Comparison of ENCODE assay signal across 2 cellular contexts in the genomic region with DNA sequence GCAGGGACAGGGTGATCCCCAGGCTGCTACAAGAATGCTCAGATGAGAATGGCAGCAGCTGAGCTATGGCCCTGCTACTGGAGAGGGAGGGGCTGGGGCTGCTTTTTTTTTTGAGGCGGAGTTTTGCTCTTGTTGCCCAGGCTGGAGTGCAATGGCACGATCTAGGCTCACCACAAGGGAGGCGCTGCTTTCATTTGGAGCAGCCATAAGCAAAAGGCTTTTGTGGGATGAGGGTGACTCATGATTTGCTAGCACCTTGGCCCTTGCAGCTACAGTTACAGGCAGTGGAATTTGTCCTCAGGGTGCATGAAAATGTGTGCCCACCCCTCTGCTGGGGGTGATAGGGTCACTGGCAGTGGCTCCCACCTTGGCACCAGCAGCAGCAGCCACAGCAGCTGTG.
TF ChIP-seq lines count a peak whose summit lies in the region.

No MANE protein-coding gene starts in this region.

TF ChIP-seq in GM23338, 12 proteins besides CTCF, POLR2A, EP300 and RAD21 (continued from another document):
- TF ChIP-seq, protein P1, sequence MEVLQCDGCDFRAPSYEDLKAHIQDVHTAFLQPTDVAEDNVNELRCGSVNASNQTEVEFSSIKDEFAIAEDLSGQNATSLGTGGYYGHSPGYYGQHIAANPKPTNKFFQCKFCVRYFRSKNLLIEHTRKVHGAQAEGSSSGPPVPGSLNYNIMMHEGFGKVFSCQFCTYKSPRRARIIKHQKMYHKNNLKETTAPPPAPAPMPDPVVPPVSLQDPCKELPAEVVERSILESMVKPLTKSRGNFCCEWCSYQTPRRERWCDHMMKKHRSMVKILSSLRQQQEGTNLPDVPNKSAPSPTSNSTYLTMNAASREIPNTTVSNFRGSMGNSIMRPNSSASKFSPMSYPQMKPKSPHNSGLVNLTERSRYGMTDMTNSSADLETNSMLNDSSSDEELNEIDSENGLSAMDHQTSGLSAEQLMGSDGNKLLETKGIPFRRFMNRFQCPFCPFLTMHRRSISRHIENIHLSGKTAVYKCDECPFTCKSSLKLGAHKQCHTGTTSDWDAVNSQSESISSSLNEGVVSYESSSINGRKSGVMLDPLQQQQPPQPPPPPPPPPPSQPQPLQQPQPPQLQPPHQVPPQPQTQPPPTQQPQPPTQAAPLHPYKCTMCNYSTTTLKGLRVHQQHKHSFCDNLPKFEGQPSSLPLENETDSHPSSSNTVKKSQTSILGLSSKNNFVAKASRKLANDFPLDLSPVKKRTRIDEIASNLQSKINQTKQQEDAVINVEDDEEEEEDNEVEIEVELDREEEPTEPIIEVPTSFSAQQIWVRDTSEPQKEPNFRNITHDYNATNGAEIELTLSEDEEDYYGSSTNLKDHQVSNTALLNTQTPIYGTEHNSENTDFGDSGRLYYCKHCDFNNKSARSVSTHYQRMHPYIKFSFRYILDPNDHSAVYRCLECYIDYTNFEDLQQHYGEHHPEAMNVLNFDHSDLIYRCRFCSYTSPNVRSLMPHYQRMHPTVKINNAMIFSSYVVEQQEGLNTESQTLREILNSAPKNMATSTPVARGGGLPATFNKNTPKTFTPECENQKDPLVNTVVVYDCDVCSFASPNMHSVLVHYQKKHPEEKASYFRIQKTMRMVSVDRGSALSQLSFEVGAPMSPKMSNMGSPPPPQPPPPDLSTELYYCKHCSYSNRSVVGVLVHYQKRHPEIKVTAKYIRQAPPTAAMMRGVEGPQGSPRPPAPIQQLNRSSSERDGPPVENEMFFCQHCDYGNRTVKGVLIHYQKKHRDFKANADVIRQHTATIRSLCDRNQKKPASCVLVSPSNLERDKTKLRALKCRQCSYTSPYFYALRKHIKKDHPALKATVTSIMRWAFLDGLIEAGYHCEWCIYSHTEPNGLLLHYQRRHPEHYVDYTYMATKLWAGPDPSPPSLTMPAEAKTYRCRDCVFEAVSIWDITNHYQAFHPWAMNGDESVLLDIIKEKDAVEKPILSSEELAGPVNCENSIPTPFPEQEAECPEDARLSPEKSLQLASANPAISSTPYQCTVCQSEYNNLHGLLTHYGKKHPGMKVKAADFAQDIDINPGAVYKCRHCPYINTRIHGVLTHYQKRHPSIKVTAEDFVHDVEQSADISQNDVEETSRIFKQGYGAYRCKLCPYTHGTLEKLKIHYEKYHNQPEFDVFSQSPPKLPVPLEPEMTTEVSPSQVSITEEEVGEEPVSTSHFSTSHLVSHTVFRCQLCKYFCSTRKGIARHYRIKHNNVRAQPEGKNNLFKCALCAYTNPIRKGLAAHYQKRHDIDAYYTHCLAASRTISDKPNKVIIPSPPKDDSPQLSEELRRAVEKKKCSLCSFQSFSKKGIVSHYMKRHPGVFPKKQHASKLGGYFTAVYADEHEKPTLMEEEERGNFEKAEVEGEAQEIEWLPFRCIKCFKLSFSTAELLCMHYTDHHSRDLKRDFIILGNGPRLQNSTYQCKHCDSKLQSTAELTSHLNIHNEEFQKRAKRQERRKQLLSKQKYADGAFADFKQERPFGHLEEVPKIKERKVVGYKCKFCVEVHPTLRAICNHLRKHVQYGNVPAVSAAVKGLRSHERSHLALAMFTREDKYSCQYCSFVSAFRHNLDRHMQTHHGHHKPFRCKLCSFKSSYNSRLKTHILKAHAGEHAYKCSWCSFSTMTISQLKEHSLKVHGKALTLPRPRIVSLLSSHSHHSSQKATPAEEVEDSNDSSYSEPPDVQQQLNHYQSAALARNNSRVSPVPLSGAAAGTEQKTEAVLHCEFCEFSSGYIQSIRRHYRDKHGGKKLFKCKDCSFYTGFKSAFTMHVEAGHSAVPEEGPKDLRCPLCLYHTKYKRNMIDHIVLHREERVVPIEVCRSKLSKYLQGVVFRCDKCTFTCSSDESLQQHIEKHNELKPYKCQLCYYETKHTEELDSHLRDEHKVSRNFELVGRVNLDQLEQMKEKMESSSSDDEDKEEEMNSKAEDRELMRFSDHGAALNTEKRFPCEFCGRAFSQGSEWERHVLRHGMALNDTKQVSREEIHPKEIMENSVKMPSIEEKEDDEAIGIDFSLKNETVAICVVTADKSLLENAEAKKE (CRISPR knock-in tag; IDR thresholded peaks at IDR 0.05): no peak

TF ChIP-seq in K562, 482 proteins besides CTCF, POLR2A, EP300 and RAD21 (continued from another document):
- TF ChIP-seq, protein P2, sequence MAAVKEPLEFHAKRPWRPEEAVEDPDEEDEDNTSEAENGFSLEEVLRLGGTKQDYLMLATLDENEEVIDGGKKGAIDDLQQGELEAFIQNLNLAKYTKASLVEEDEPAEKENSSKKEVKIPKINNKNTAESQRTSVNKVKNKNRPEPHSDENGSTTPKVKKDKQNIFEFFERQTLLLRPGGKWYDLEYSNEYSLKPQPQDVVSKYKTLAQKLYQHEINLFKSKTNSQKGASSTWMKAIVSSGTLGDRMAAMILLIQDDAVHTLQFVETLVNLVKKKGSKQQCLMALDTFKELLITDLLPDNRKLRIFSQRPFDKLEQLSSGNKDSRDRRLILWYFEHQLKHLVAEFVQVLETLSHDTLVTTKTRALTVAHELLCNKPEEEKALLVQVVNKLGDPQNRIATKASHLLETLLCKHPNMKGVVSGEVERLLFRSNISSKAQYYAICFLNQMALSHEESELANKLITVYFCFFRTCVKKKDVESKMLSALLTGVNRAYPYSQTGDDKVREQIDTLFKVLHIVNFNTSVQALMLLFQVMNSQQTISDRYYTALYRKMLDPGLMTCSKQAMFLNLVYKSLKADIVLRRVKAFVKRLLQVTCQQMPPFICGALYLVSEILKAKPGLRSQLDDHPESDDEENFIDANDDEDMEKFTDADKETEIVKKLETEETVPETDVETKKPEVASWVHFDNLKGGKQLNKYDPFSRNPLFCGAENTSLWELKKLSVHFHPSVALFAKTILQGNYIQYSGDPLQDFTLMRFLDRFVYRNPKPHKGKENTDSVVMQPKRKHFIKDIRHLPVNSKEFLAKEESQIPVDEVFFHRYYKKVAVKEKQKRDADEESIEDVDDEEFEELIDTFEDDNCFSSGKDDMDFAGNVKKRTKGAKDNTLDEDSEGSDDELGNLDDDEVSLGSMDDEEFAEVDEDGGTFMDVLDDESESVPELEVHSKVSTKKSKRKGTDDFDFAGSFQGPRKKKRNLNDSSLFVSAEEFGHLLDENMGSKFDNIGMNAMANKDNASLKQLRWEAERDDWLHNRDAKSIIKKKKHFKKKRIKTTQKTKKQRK (IDR thresholded peaks at IDR 0.05; ENCODE audit: borderline replicate concordance, low read depth, low read length): no peak
- no peak for TF ChIP-seq GATAD2A (IDR thresholded peaks at IDR 0.05)
- TF ChIP-seq, protein P3, sequence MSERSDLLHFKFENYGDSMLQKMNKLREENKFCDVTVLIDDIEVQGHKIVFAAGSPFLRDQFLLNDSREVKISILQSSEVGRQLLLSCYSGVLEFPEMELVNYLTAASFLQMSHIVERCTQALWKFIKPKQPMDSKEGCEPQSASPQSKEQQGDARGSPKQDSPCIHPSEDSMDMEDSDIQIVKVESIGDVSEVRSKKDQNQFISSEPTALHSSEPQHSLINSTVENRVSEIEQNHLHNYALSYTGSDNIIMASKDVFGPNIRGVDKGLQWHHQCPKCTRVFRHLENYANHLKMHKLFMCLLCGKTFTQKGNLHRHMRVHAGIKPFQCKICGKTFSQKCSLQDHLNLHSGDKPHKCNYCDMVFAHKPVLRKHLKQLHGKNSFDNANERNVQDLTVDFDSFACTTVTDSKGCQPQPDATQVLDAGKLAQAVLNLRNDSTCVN (CRISPR knock-in tag; IDR thresholded peaks at IDR 0.05): no peak
- TF ChIP-seq, protein P4, sequence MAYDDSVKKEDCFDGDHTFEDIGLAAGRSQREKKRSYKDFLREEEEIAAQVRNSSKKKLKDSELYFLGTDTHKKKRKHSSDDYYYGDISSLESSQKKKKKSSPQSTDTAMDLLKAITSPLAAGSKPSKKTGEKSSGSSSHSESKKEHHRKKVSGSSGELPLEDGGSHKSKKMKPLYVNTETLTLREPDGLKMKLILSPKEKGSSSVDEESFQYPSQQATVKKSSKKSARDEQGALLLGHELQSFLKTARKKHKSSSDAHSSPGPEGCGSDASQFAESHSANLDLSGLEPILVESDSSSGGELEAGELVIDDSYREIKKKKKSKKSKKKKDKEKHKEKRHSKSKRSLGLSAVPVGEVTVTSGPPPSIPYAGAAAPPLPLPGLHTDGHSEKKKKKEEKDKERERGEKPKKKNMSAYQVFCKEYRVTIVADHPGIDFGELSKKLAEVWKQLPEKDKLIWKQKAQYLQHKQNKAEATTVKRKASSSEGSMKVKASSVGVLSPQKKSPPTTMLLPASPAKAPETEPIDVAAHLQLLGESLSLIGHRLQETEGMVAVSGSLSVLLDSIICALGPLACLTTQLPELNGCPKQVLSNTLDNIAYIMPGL (CRISPR knock-in tag; IDR thresholded peaks at IDR 0.05): no peak
- TF ChIP-seq, protein P5, sequence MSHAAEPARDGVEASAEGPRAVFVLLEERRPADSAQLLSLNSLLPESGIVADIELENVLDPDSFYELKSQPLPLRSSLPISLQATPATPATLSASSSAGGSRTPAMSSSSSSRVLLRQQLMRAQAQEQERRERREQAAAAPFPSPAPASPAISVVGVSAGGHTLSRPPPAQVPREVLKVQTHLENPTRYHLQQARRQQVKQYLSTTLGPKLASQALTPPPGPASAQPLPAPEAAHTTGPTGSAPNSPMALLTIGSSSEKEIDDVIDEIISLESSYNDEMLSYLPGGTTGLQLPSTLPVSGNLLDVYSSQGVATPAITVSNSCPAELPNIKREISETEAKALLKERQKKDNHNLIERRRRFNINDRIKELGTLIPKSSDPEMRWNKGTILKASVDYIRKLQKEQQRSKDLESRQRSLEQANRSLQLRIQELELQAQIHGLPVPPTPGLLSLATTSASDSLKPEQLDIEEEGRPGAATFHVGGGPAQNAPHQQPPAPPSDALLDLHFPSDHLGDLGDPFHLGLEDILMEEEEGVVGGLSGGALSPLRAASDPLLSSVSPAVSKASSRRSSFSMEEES (CRISPR knock-in tag; IDR thresholded peaks at IDR 0.05): no peak
